In the genomic region with DNA sequence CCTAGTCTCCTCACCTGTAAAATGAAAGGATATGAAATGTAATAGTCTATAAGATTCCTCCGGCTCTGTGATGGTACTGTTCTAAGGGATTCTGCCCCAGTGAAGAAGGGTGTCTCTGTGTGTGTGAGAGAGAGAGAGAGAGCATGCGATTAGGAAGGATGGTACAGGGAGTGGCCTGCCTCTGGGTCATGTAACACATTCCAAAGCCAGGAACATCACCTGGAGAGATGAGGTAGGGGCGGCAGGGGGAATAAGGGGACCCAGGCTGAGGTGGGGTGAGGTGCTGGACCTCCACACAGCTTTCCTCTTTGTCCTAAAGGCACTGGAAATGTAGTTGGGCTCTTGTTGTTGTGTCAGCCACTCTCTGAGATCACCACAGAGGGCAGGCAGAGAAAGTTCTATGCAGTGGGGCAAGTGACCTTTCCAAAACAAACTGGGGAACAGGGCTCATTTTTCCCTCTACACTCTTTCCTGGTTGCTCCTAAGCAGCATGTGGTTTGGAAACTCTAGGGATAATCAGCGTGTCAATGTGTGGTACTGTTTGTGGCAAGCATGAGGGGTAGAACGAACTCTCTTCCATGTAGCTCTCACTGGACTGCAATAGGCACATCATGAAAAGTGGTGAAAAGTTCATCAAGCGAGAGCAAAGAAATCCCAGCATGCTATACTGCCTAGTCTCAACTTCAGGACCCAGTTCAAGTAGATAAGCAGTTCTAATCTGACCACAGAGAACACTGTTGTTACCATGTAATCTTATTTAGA, we compare ENCODE assay signal across 18 cellular contexts.
DNase-seq lines count a peak whose midpoint lies in the region; ATAC-seq, FAIRE-seq and TF ChIP-seq lines count a peak whose summit lies in the region.
"Had no signal": no experiment of that assay in that cellular context is flagged by ENCODE, and none has a peak within 500 bp of the region (broad histone marks: within the 10 kb centered on the region; RNA-seq: fewer than 3 reads in every experiment).

No MANE protein-coding gene starts in this region.

- no peak overlapping the region for H3K27ac Mint-ChIP-seq in natural killer cell treated with Interleukin-12 subunit alpha and Interleukin-12 subunit beta and Interleukin-15 and Interleukin-18, amount 100 ng/mL, for 72 hours
- H3K27ac Mint-ChIP-seq in natural killer cell = no peak overlapping the region
- H3K27ac Mint-ChIP-seq: CD8-positive, alpha-beta memory T cell had no signal

- intact Hi-C loops in natural killer cell (cut with micrococcal nuclease) = no loop called here

- H3K9ac ChIP-seq in H1 (replicated peaks in 1 of 4; ENCODE audit: extremely low read depth in 1 of 4, low read depth in 3 of 4, low read length in 3 of 4) = no peak overlapping the region
- no peak overlapping the region for H3K9ac ChIP-seq in trophoblast cell (ENCODE audit: low read length)
- H3K9ac ChIP-seq: BLaER1 treated with 17β-estradiol and CSF1 and Interleukin-3, amounts not matched to agents 10 nM and 100 nM; KMS-11 had no signal

- WGBS in H1 (ENCODE audit: extremely low coverage in 1 of 2, insufficient coverage in 1 of 2, insufficient read length in 1 of 2, insufficient replicate concordance in 2 of 2, low coverage in 1 of 2, low lambda C conversion rate in 2 of 2, missing lambda C conversion rate in 1 of 2), 2 experiments = 90% methylated on average over 6 of the region's 6 CpGs; no CpG with 5 or more reads in 1 of the 2 experiments
- no CpG with 5 or more reads among the region's 6 CpGs for WGBS in trophoblast cell (ENCODE audit: extremely low coverage, insufficient coverage, insufficient read length)

- no peak overlapping the region for H2BK20ac ChIP-seq in H1 (ENCODE audit: low read length)

- H3K4me2 ChIP-seq in H1 (ENCODE audit: insufficient read depth in 1 of 2, low read depth in 2 of 2, low read length in 2 of 2) = no peak overlapping the region; a peak in 1 of 4 replicates
- no peak overlapping the region for H3K4me2 ChIP-seq in trophoblast cell (ENCODE audit: low read length)
- H3K4me2 ChIP-seq: A549; BLaER1 treated with 17β-estradiol and CSF1 and Interleukin-3, amounts not matched to agents 10 nM and 100 nM; KMS-11 had no signal

- H3K14ac ChIP-seq in H1 (ENCODE audit: insufficient read length) = no peak overlapping the region
- no peak overlapping the region for H3K14ac ChIP-seq in trophoblast cell (ENCODE audit: low read length)

- no peak overlapping the region for H4K5ac ChIP-seq in H1 (ENCODE audit: insufficient read length, low read depth, low read length)

- peaks cover 3% of the 10 kb centered on the region for H3K9me3 Mint-ChIP-seq in natural killer cell treated with Interleukin-12 subunit alpha and Interleukin-12 subunit beta and Interleukin-15 and Interleukin-18, amount 100 ng/mL, for 72 hours
- peaks cover 0 to 3% of the 10 kb centered on the region in 2 donors for H3K9me3 Mint-ChIP-seq in natural killer cell

- no peak for DNase-seq in natural killer cell treated with Interleukin-12 subunit alpha and Interleukin-12 subunit beta and Interleukin-15 and Interleukin-18, amount 100 ng/mL, for 72 hours (ENCODE audit: low spot score)
- DNase-seq in natural killer cell (no peak), H1 (ENCODE audit: low read depth in 1 of 2, low spot score in 2 of 2) (no peak), trophoblast cell (no peak), GM12892 (ENCODE audit: insufficient read length) (no peak), left lobe of liver (ENCODE audit: low spot score) (no peak)
- DNase-seq: CD8-positive, alpha-beta memory T cell; DMS 273 treated with DMSO at 0.1 percent for 48 hours; GDM1; NCI-H1436; NCI-H2029; NCI-H2171; NCI-H446; NK-92 treated with Interleukin-12 subunit alpha and Interleukin-12 subunit beta, amount 100 ng/mL, for 24 hours had no signal

- H3K4me1 ChIP-seq in H1 (replicated peaks in 1 of 4; ENCODE audit: control insufficient read depth in 3 of 4, insufficient read depth in 4 of 4, low read length in 3 of 4) (peaks cover 0 to 26% (median 14%) of the 10 kb centered on the region in 4 experiments; a peak in 4 of 7 replicates), trophoblast cell (ENCODE audit: control insufficient read depth in 1 of 2, insufficient read depth in 2 of 2, low read length in 2 of 2) (peaks cover 10 to 15% of the 10 kb centered on the region in 2 experiments)
- H3K4me1 ChIP-seq: A549; BLaER1 treated with 17β-estradiol and CSF1 and Interleukin-3, amounts not matched to agents 10 nM and 100 nM had no signal

- H3K18ac ChIP-seq in H1 (ENCODE audit: extremely low read depth, low read length) = no peak overlapping the region
- H3K18ac ChIP-seq in trophoblast cell (ENCODE audit: low read length) = no peak overlapping the region

- no peak overlapping the region for H3K56ac ChIP-seq in H1 (replicated peaks; ENCODE audit: insufficient read length, low read depth, low read length)

- H3K4me3 Mint-ChIP-seq in natural killer cell treated with Interleukin-12 subunit alpha and Interleukin-12 subunit beta and Interleukin-15 and Interleukin-18, amount 100 ng/mL, for 72 hours = no peak overlapping the region
- no peak overlapping the region for H3K4me3 Mint-ChIP-seq in natural killer cell
- H3K4me3 Mint-ChIP-seq: CD8-positive, alpha-beta memory T cell had no signal

- no peak for TF ChIP-seq EP300 in H1 (IDR thresholded peaks at IDR 0.05; ENCODE audit: borderline replicate concordance in 1 of 2, low read depth in 2 of 2, low read length in 2 of 2)

- H4K91ac ChIP-seq in H1 (replicated peaks; ENCODE audit: insufficient read length, low read length) (no peak overlapping the region), trophoblast cell (ENCODE audit: low read depth, low read length) (no peak overlapping the region)

- H3K27ac ChIP-seq in H1 (ENCODE audit: low read depth, low read length) = no peak overlapping the region
- H3K27ac ChIP-seq in trophoblast cell (ENCODE audit: low read depth, low read length) = no peak overlapping the region
- H3K27ac ChIP-seq: A549; BLaER1 treated with 17β-estradiol and CSF1 and Interleukin-3, amounts not matched to agents 10 nM and 100 nM; KMS-11 had no signal

- TF ChIP-seq CTCF in natural killer cell (IDR thresholded peaks at IDR 0.05) (no peak), H1 (IDR thresholded peaks at IDR 0.05; ENCODE audit: control extremely low read depth in 1 of 3, insufficient read depth in 1 of 3, low read depth in 1 of 3, low read length in 3 of 3) (no peak)

- peak; percentile 6 to 32 for ATAC-seq in natural killer cell treated with Interleukin-12 subunit alpha and Interleukin-12 subunit beta and Interleukin-15 and Interleukin-18, amount 100 ng/mL, for 72 hours
- ATAC-seq in natural killer cell (no peak), GM21786 (IDR thresholded peaks at IDR 0.05; ENCODE audit: unreplicated experiment) (no peak), left lobe of liver (no peak)
- ATAC-seq: A549 had no signal

- no peak overlapping the region for H2BK15ac ChIP-seq in H1 (ENCODE audit: low read length)

- H2AFZ ChIP-seq in H1 (ENCODE audit: low read length) (no peak overlapping the region), trophoblast cell (ENCODE audit: insufficient read depth, low read length, poor library complexity) (no peak overlapping the region)

- H4K8ac ChIP-seq in H1 (ENCODE audit: extremely low read depth, insufficient read depth, low read length) = no peak overlapping the region
- no peak overlapping the region for H4K8ac ChIP-seq in trophoblast cell (ENCODE audit: low read depth, low read length)

- H4K12ac ChIP-seq in trophoblast cell (ENCODE audit: low read depth, low read length) = no peak overlapping the region

- no peak overlapping the region for H3K4ac ChIP-seq in H1 (replicated peaks; ENCODE audit: insufficient read length, low read depth, low read length)
- peak overlapping the region; percentile 96 for H3K4ac ChIP-seq in trophoblast cell (ENCODE audit: low read depth, low read length)

- H2BK12ac ChIP-seq in H1 (ENCODE audit: low read depth, low read length) = no peak overlapping the region
- no peak overlapping the region for H2BK12ac ChIP-seq in trophoblast cell (ENCODE audit: low read length)

- H3K36me3 ChIP-seq in H1 (ENCODE audit: control insufficient read depth in 2 of 4, insufficient read depth in 4 of 4, low read length in 3 of 4) (peaks cover 0 to 5% (median 2%) of the 10 kb centered on the region in 4 experiments; a peak in 4 of 8 replicates), trophoblast cell (ENCODE audit: control insufficient read depth in 1 of 2, insufficient read depth in 2 of 2, low read length in 2 of 2) (peaks cover 0 to 2% of the 10 kb centered on the region in 2 experiments)
- H3K36me3 ChIP-seq: BLaER1 treated with 17β-estradiol and CSF1 and Interleukin-3, amounts not matched to agents 10 nM and 100 nM had no signal

- H3K79me2 ChIP-seq in H1 (ENCODE audit: control insufficient read depth in 1 of 2, insufficient read depth in 2 of 2, low read length in 2 of 2) (peaks cover 66 to 100% of the 10 kb centered on the region in 2 experiments), trophoblast cell (ENCODE audit: control insufficient read depth, insufficient read depth, low read length, poor library complexity) (peaks cover 18% of the 10 kb centered on the region)

- H4K20me1 ChIP-seq in H1 (replicated peaks in 1 of 2; ENCODE audit: control insufficient read depth in 1 of 2, insufficient read depth in 2 of 2, low read length in 2 of 2) = peaks cover 26 to 31% of the 10 kb centered on the region in 2 experiments
- H4K20me1 ChIP-seq: BLaER1 treated with 17β-estradiol and CSF1 and Interleukin-3, amounts not matched to agents 10 nM and 100 nM had no signal

- no peak overlapping the region for H2BK5ac ChIP-seq in H1 (ENCODE audit: low read depth, low read length)
- H2BK5ac ChIP-seq in trophoblast cell (ENCODE audit: low read depth, low read length, poor library complexity) = no peak overlapping the region

- H3K9me3 ChIP-seq in H1 (ENCODE audit: insufficient read depth in 2 of 2, low read depth in 1 of 2, low read length in 1 of 2) (no peaks in the 10 kb centered on the region), trophoblast cell (ENCODE audit: insufficient read depth, low read depth, low read length) (no peaks in the 10 kb centered on the region)
- H3K9me3 ChIP-seq: A549 had no signal

- CTCF ChIA-PET in H1 (lab: Charles Lee; ENCODE audit: partially characterized antibody) = interaction anchor here (0.8 to 0.9 kb wide), 2 partner anchors 9 to 148 kb away, joined by 3 read pairs; no protein-coding TSS in a partner anchor

- no peaks in the 10 kb centered on the region for H3K36me3 Mint-ChIP-seq in natural killer cell treated with Interleukin-12 subunit alpha and Interleukin-12 subunit beta and Interleukin-15 and Interleukin-18, amount 100 ng/mL, for 72 hours
- peaks cover 6% of the 10 kb centered on the region for H3K36me3 Mint-ChIP-seq in natural killer cell

- TF ChIP-seq RAD21 in H1 (IDR thresholded peaks at IDR 0.05 in 1 of 2, conservative IDR thresholded peaks at IDR 0.05 in 1 of 2; ENCODE audit: low read depth in 2 of 2, low read length in 2 of 2) = no peak

- H3K23ac ChIP-seq in H1 (ENCODE audit: insufficient read length) (no peak overlapping the region), trophoblast cell (ENCODE audit: low read length) (no peak overlapping the region)

- no peak overlapping the region for H3K4me3 ChIP-seq in H1 (ENCODE audit: extremely low read depth in 1 of 4, insufficient read depth in 2 of 4, low read depth in 3 of 4, low read length in 4 of 4)
- no peak overlapping the region for H3K4me3 ChIP-seq in trophoblast cell (ENCODE audit: low read depth, low read length)
- H3K4me3 ChIP-seq: A549; BLaER1 treated with 17β-estradiol and CSF1 and Interleukin-3, amounts not matched to agents 10 nM and 100 nM had no signal

- POLR2A ChIA-PET in H1 (lab: Charles Lee; ENCODE audit: partially characterized antibody) = interaction anchor here (0.9 to 1.0 kb wide), 2 partner anchors 13 to 15 kb away, joined by 3 to 4 read pairs; no protein-coding TSS in a partner anchor

- no peaks in the 10 kb centered on the region for H3K27me3 ChIP-seq in H1 (replicated peaks in 1 of 4; ENCODE audit: control insufficient read depth in 3 of 4, extremely low read depth in 1 of 4, insufficient read depth in 3 of 4, low read length in 3 of 4)
- no peaks in the 10 kb centered on the region for H3K27me3 ChIP-seq in trophoblast cell (ENCODE audit: insufficient read depth, low read length)
- H3K27me3 ChIP-seq: BLaER1 treated with 17β-estradiol and CSF1 and Interleukin-3, amounts not matched to agents 10 nM and 100 nM had no signal

- H3K23me2 ChIP-seq in H1 (ENCODE audit: low read depth, low read length) = no peaks in the 10 kb centered on the region; the same call in none of the 2 replicates

- no peaks in the 10 kb centered on the region for H3K27me3 Mint-ChIP-seq in natural killer cell treated with Interleukin-12 subunit alpha and Interleukin-12 subunit beta and Interleukin-15 and Interleukin-18, amount 100 ng/mL, for 72 hours
- H3K27me3 Mint-ChIP-seq in natural killer cell (ENCODE audit: low read depth in 2 of 2) = no peaks in the 10 kb centered on the region
- H3K27me3 Mint-ChIP-seq: CD8-positive, alpha-beta memory T cell had no signal

- H2BK120ac ChIP-seq in H1 (replicated peaks; ENCODE audit: low read depth, low read length) (no peak overlapping the region), trophoblast cell (ENCODE audit: insufficient read depth, low read length, poor library complexity) (no peak overlapping the region)

- H3K79me1 ChIP-seq in H1 (ENCODE audit: low read depth, low read length) (peaks cover 6% of the 10 kb centered on the region), trophoblast cell (ENCODE audit: low read length) (no peaks in the 10 kb centered on the region)

- no peaks in the 10 kb centered on the region for H3K4me1 Mint-ChIP-seq in natural killer cell treated with Interleukin-12 subunit alpha and Interleukin-12 subunit beta and Interleukin-15 and Interleukin-18, amount 100 ng/mL, for 72 hours (ENCODE audit: low read depth in 2 of 2)
- H3K4me1 Mint-ChIP-seq in natural killer cell = no peaks in the 10 kb centered on the region
- H3K4me1 Mint-ChIP-seq: CD8-positive, alpha-beta memory T cell had no signal

- TF ChIP-seq POLR2A in H1 (IDR thresholded peaks at IDR 0.05; ENCODE audit: control extremely low read depth in 1 of 2, low read depth in 2 of 2, low read length in 2 of 2) = peak in 1 of 2 experiments; percentile 35; a peak in 1 of 3 replicates
- no peak for TF ChIP-seq POLR2A in GM12892 (IDR thresholded peaks at IDR 0.05; ENCODE audit: low read depth, low read length)

- FAIRE-seq in H1 (lab: Jason Lieb, UNC) (peak; percentile 19), GM12892 (lab: Jason Lieb, UNC) (no peak)
- FAIRE-seq: A549 had no signal

- no peak overlapping the region for H2AK5ac ChIP-seq in H1 (ENCODE audit: low read depth, low read length)
- H2AK5ac ChIP-seq in trophoblast cell (ENCODE audit: low read length) = no peak overlapping the region

Comparison
In these comparisons a context has a peak if more than half of its experiments do, and no peak if none do; other contexts are left out.
1. ATAC-seq: peak in natural killer cell treated with Interleukin-12 subunit alpha and Interleukin-12 subunit beta and Interleukin-15 and Interleukin-18, amount 100 ng/mL, for 72 hours (2 of 2); none in natural killer cell (0 of 3), GM21786 (single experiment) and left lobe of liver (single experiment).